Comparison of ENCODE assay signal across 21 cellular contexts in the genomic region with DNA sequence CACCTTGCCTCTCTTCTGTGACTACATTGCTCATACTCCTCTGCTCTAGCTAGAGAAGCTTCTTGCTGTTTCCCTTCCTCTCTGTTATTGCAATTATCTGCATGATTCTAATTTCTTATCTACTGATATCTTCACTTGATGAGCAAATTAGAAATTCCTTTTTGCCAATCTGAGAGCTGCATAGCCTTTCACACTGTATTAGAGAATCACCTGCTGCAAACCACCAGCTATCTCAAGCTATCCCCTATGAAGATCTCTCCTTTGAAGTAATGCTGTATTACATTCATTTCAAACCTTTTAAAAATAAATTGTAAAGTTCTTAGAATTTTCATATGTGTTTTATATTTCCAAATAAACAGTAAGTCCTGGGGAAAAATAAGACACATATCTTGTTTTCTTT.
"Had no signal": no experiment of that assay in that cellular context is flagged by ENCODE, and none has a peak within 500 bp of the region (broad histone marks: within the 10 kb centered on the region; RNA-seq: fewer than 3 reads in every experiment).

No MANE protein-coding gene starts in this region.

- H3K27ac ChIP-seq: adrenal gland, ascending aorta, brain microvascular endothelial cell, foreskin keratinocyte, left lung, parathyroid adenoma, tibial artery had no signal

- H3K9me3 ChIP-seq: adrenal gland, ascending aorta, tibial artery had no signal

- ATAC-seq: activated naive CD4-positive, alpha-beta T cell treated with anti-CD3 and anti-CD28 coated beads, Interleukin-2, amount 50 U/mL, for 72 hours; activated T-helper 17 cell treated with anti-CD3 and anti-CD28 coated beads, Interleukin-2, amount 50 U/mL, for 72 hours; left lung; right cardiac atrium had no signal

- H3K79me2 ChIP-seq: parathyroid adenoma had no signal

- H3K9ac ChIP-seq: parathyroid adenoma had no signal

- H3K4me1 ChIP-seq: adrenal gland, ascending aorta, foreskin keratinocyte, left lung, parathyroid adenoma, tibial artery had no signal

- H3K27me3 ChIP-seq: adrenal gland, ascending aorta, brain microvascular endothelial cell, foreskin keratinocyte, left lung, tibial artery had no signal

- H2AFZ ChIP-seq: parathyroid adenoma had no signal

- DNase-seq: activated CD4-positive, alpha-beta T cell treated with anti-CD3 and anti-CD28 coated beads for 1 hour; activated CD4-positive, alpha-beta T cell treated with anti-CD3 and anti-CD28 coated beads, Interleukin-2, amount 50 U/mL, for 1 hour; activated T-cell treated with anti-CD3 and anti-CD28 coated beads, Interleukin-2, amount 50 U/mL, for 24 hours; adrenal gland; brain microvascular endothelial cell; central memory CD4-positive, alpha-beta T cell; effector memory CD4-positive, alpha-beta T cell; hippocampal formation; kidney glomerular epithelial cell; left lung; naive B cell; nucleus accumbens; right cardiac atrium; tibial artery had no signal

- FAIRE-seq: TTC549 had no signal

- H3K4me3 ChIP-seq: adrenal gland, ascending aorta, left lung, lung, tibial artery had no signal

- H3K36me3 ChIP-seq: adrenal gland, ascending aorta, brain microvascular endothelial cell, left lung, tibial artery had no signal
